In genomic region chr16:2486645-2487516, GRCh38 we compare ENCODE assay signal across 8 cellular contexts. TPM values are rescaled to one million over a fixed set of nuclear protein-coding genes. Genes with fewer than 3 reads are reported as not detected.
DNase-seq lines count a peak whose midpoint lies in the region; ATAC-seq, FAIRE-seq and TF ChIP-seq lines count a peak whose summit lies in the region.

No MANE protein-coding gene starts in this region.

- H3K4me1 ChIP-seq in astrocyte (ENCODE audit: insufficient read depth, low read length) (peaks cover 12% of the 10 kb centered on the region), lung (ENCODE audit: control insufficient read depth in 2 of 2, insufficient read depth in 2 of 2, low read length in 2 of 2) (peaks cover 0 to 25% of the 10 kb centered on the region in 2 donors)

- peak; percentile 65 for TF ChIP-seq CTCF in CD4-positive, alpha-beta T cell (IDR thresholded peaks at IDR 0.05)
- TF ChIP-seq CTCF in astrocyte (IDR thresholded peaks at IDR 0.05; ENCODE audit: insufficient read depth, low read depth, low read length) = no peak
- peak; percentile 28 for TF ChIP-seq CTCF in lung (IDR thresholded peaks at IDR 0.05; ENCODE audit: control extremely low read depth, extremely low read depth)

- H3K9me3 Mint-ChIP-seq in CD4-positive, alpha-beta T cell = no peaks in the 10 kb centered on the region
- H3K9me3 Mint-ChIP-seq in T-helper 1 cell treated with Interleukin-12 subunit alpha and Interleukin-12 subunit beta and Interleukin-4 antibody, amounts not matched to agents 30 μg/mL and 1 μg/mL, for 36 hours = no peaks in the 10 kb centered on the region
- no peaks in the 10 kb centered on the region for H3K9me3 Mint-ChIP-seq in astrocyte (ENCODE audit: unreplicated experiment)

- peak; percentile 67 to 83 (median 76) for DNase-seq in CD4-positive, alpha-beta T cell
- DNase-seq in astrocyte (ENCODE audit: low read depth) = no peak
- DNase-seq in lung (ENCODE audit: low spot score) = peak; percentile 64
- peak; percentile 78 for DNase-seq in stimulated activated CD8-positive, alpha-beta memory T cell treated with anti-CD3 and anti-CD28 coated beads, Interleukin-4, amount 100 ng/mL, for 48 hours
- no peak for DNase-seq in HPDE6-E6E7 (ENCODE audit: extremely low spot score)
- no peak for DNase-seq in HuH-7.5 (ENCODE audit: low spot score)

- H3K4me2 ChIP-seq in astrocyte (ENCODE audit: low read length) = peak overlapping the region; percentile 1

- CTCF ChIA-PET in CD4-positive, alpha-beta T cell (lab: Charles Lee) = interaction anchor here (0.6 to 1.7 kb wide), 6 partner anchors 9 to 149 kb away, joined by 3 to 7 read pairs (median 4); partner anchors contain the start of genes ABCA3 and CCNF

- intact Hi-C loops in CD4-positive, alpha-beta T cell (cut with DNase I, micrococcal nuclease) = loop anchor here (1.0 to 5.0 kb wide), 5 partner anchors 55 to 460 kb away; partner anchors contain the start of genes ABCA3 (in 2 of the 2), CASKIN1 (in 1 of the 2), CCNF (in 1 of the 2) and NHERF2 (in 1 of the 2)

- H3K36me3 ChIP-seq in astrocyte (ENCODE audit: insufficient read depth, low read length) = no peaks in the 10 kb centered on the region
- H3K36me3 ChIP-seq in lung (ENCODE audit: control insufficient read depth in 2 of 2, insufficient read depth in 2 of 2, low read length in 2 of 2) = peaks cover 0 to 4% of the 10 kb centered on the region in 2 donors

- H3K27me3 Mint-ChIP-seq in CD4-positive, alpha-beta T cell = no peaks in the 10 kb centered on the region
- no peaks in the 10 kb centered on the region for H3K27me3 Mint-ChIP-seq in T-helper 1 cell treated with Interleukin-12 subunit alpha and Interleukin-12 subunit beta and Interleukin-4 antibody, amounts not matched to agents 30 μg/mL and 1 μg/mL, for 36 hours (ENCODE audit: low read depth)
- H3K27me3 Mint-ChIP-seq in astrocyte (ENCODE audit: low read depth, unreplicated experiment) = peaks cover 15% of the 10 kb centered on the region

- ATAC-seq in CD4-positive, alpha-beta T cell (ENCODE audit: poor library complexity) = peak; percentile 99
- peak; percentile 49 for ATAC-seq in GM21717 (IDR thresholded peaks at IDR 0.05; ENCODE audit: unreplicated experiment)
- peak; percentile 38 for ATAC-seq in lung (ENCODE audit: insufficient read depth, low FRiP score)

- peak overlapping the region; percentile 5 for H3K9ac ChIP-seq in astrocyte (ENCODE audit: low read length)

- H2AFZ ChIP-seq in astrocyte (ENCODE audit: low read depth, low read length) = peak overlapping the region; percentile 63

- H3K4me3 Mint-ChIP-seq in CD4-positive, alpha-beta T cell = peak overlapping the region; percentile 13
- peak overlapping the region; percentile 55 for H3K4me3 Mint-ChIP-seq in T-helper 1 cell treated with Interleukin-12 subunit alpha and Interleukin-12 subunit beta and Interleukin-4 antibody, amounts not matched to agents 30 μg/mL and 1 μg/mL, for 36 hours
- H3K4me3 Mint-ChIP-seq in astrocyte (ENCODE audit: unreplicated experiment) = no peak overlapping the region

- H3K36me3 Mint-ChIP-seq in CD4-positive, alpha-beta T cell (ENCODE audit: low read depth) = no peaks in the 10 kb centered on the region
- no peaks in the 10 kb centered on the region for H3K36me3 Mint-ChIP-seq in T-helper 1 cell treated with Interleukin-12 subunit alpha and Interleukin-12 subunit beta and Interleukin-4 antibody, amounts not matched to agents 30 μg/mL and 1 μg/mL, for 36 hours (ENCODE audit: low read depth)
- peaks cover 19% of the 10 kb centered on the region for H3K36me3 Mint-ChIP-seq in astrocyte (ENCODE audit: low read depth, unreplicated experiment)

- POLR2A ChIA-PET in CD4-positive, alpha-beta T cell (lab: Charles Lee) = interaction anchor here (1.0 to 1.9 kb wide), 4 partner anchors 12 to 292 kb away, joined by 3 to 5 read pairs (median 3); partner anchors contain the start of genes PDPK1 and TBC1D24

- peak overlapping the region; percentile 61 for H3K27ac Mint-ChIP-seq in CD4-positive, alpha-beta T cell
- peak overlapping the region; percentile 82 for H3K27ac Mint-ChIP-seq in T-helper 1 cell treated with Interleukin-12 subunit alpha and Interleukin-12 subunit beta and Interleukin-4 antibody, amounts not matched to agents 30 μg/mL and 1 μg/mL, for 36 hours
- H3K27ac Mint-ChIP-seq in astrocyte (ENCODE audit: unreplicated experiment) = no peak overlapping the region

- H3K27me3 ChIP-seq in CD4-positive, alpha-beta T cell (ENCODE audit: control insufficient read depth, insufficient read depth, low read length) = no peaks in the 10 kb centered on the region
- H3K27me3 ChIP-seq in astrocyte (ENCODE audit: insufficient read depth, low read length) = no peaks in the 10 kb centered on the region
- H3K27me3 ChIP-seq in lung (ENCODE audit: control insufficient read depth, insufficient read depth) = no peaks in the 10 kb centered on the region

- peaks cover 12% of the 10 kb centered on the region for H3K4me1 Mint-ChIP-seq in CD4-positive, alpha-beta T cell (ENCODE audit: low read depth)
- H3K4me1 Mint-ChIP-seq in T-helper 1 cell treated with Interleukin-12 subunit alpha and Interleukin-12 subunit beta and Interleukin-4 antibody, amounts not matched to agents 30 μg/mL and 1 μg/mL, for 36 hours (ENCODE audit: low read depth) = peaks cover 15% of the 10 kb centered on the region
- H3K4me1 Mint-ChIP-seq in astrocyte (ENCODE audit: low read depth, unreplicated experiment) = peaks cover 5% of the 10 kb centered on the region

- H4K20me1 ChIP-seq in astrocyte (ENCODE audit: insufficient read depth, low read length) = peaks cover 69% of the 10 kb centered on the region

- 45 to 58% methylated on average over 29 of the region's 29 CpGs for WGBS in lung, 2 donors

- no peak for FAIRE-seq in astrocyte (lab: Jason Lieb, UNC)

- H3K9me3 ChIP-seq in CD4-positive, alpha-beta T cell (ENCODE audit: control insufficient read depth, low read length) = no peaks in the 10 kb centered on the region
- no peaks in the 10 kb centered on the region for H3K9me3 ChIP-seq in astrocyte (ENCODE audit: insufficient read depth, low read depth, low read length)
- H3K9me3 ChIP-seq in lung (ENCODE audit: control insufficient read depth in 2 of 2, insufficient read depth in 1 of 2, low read length in 1 of 2) = no peaks in the 10 kb centered on the region

- no peaks in the 10 kb centered on the region for H3K79me2 ChIP-seq in astrocyte (ENCODE audit: insufficient read depth, low read length)

- no peak overlapping the region for H3K27ac ChIP-seq in CD4-positive, alpha-beta T cell (ENCODE audit: low read depth, low read length)
- no peak overlapping the region for H3K27ac ChIP-seq in astrocyte (ENCODE audit: low read depth, low read length)
- peak overlapping the region in 1 of 2 donors; percentile 18 for H3K27ac ChIP-seq in lung (ENCODE audit: low read depth in 1 of 2, low read length in 1 of 2)

- H3K4me3 ChIP-seq in astrocyte (ENCODE audit: insufficient read depth, low read depth, low read length) (no peak overlapping the region), lung (no peak overlapping the region)

RNA-seq across cellular contexts. Expression of gene TBC1D24, which starts 12.0 kb away (rescaled TPM):
- total RNA-seq in CD4-positive, alpha-beta T cell = 1 to 10 TPM; 1.2 to 2.1 TPM
- total RNA-seq in astrocyte (12.8 and 13.4 TPM in 2 replicates), lung (10 to 100 TPM; 29.2 to 35.7 TPM)
- 10 to 100 TPM in 1 of 2 donors, 1 to 10 TPM in 1; 9.0 to 17.3 TPM for polyA plus RNA-seq in lung

RNA-seq across cellular contexts. Expression of gene NTN3, which starts 15.8 kb away (rescaled TPM):
- total RNA-seq in CD4-positive, alpha-beta T cell = not detected
- total RNA-seq in astrocyte (1.1 and 1.3 TPM in 2 replicates), lung (1 to 10 TPM in 1 of 2 donors, not detected in 1; 2.4 TPM)
- under 1 TPM in 1 of 2 donors, not detected in 1; 0.06 TPM for polyA plus RNA-seq in lung

RNA-seq across cellular contexts. Expression of gene ATP6V0C, which starts 26.9 kb away (rescaled TPM):
- total RNA-seq in CD4-positive, alpha-beta T cell = 100 to 1,000 TPM; 224 to 234 TPM
- total RNA-seq in astrocyte (311 TPM in 2 replicates), lung (100 to 1,000 TPM in 1 of 2 donors, 10 to 100 TPM in 1; 39.0 to 297 TPM)
- polyA plus RNA-seq in lung = 100 to 1,000 TPM; 203 to 410 TPM

RNA-seq across cellular contexts. Expression of gene TEDC2, which starts 27.0 kb away (rescaled TPM):
- under 1 TPM; 0.17 to 0.27 TPM for total RNA-seq in CD4-positive, alpha-beta T cell
- total RNA-seq in astrocyte = 5.8 and 6.0 TPM in 2 replicates
- 1 to 10 TPM; 1.1 to 3.6 TPM for total RNA-seq in lung
- polyA plus RNA-seq in lung = 1 to 10 TPM; 1.6 to 2.9 TPM

RNA-seq across cellular contexts. Expression of gene AMDHD2, which starts 33.3 kb away (rescaled TPM):
- total RNA-seq in CD4-positive, alpha-beta T cell = 100 to 1,000 TPM; 171 to 177 TPM
- total RNA-seq in astrocyte = 24.9 and 32.3 TPM in 2 replicates
- 10 to 100 TPM; 27.2 to 59.7 TPM for total RNA-seq in lung
- polyA plus RNA-seq in lung = 10 to 100 TPM; 44.0 to 60.4 TPM

Comparison
In these comparisons a context has a peak if more than half of its experiments do, and no peak if none do; other contexts are left out.
1. ATAC-seq: peak in every context shown above with its lines; median percentile 99 in CD4-positive, alpha-beta T cell; 49 in GM21717; 38 in lung.
2. DNase-seq: peak in CD4-positive, alpha-beta T cell (10 of 10), lung (single experiment) and stimulated activated CD8-positive, alpha-beta memory T cell treated with anti-CD3 and anti-CD28 coated beads, Interleukin-4, amount 100 ng/mL, for 48 hours (single experiment); none in astrocyte (single experiment), HPDE6-E6E7 (single experiment) and HuH-7.5 (single experiment).